Comparison of ENCODE assay signal across 20 cellular contexts in the genomic region with DNA sequence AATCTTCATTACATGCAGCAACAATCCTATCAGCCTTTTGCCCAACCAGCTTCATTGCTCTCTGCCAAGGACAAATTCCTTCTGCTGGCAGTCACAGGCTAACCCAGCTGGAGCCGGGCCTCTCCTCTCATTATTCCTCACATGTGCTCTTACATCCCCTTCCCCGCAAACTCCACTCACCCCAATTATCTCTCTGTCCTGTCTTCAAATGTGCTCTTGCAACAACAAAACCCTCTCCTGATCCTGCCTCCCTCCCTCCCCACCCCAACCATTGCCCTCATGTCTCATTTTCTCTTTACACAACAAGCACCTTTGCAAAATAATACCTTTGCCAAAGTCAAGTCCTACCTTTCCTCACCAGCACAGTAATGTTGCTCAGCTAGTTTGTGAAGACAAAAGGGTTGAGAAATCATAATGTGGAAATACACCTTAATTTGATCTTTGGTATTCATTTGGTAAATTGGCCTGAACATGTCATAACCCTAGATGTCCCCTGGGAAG. TPM values are rescaled to one million over a fixed set of nuclear protein-coding genes. Genes with fewer than 3 reads are reported as not detected.
A peak's percentile ranks its signal among the peaks of the same experiment; 100 is the strongest.
DNase-seq lines count a peak whose midpoint lies in the region; ATAC-seq and TF ChIP-seq lines count a peak whose summit lies in the region.
"Had no signal": no experiment of that assay in that cellular context is flagged by ENCODE, and none has a peak within 500 bp of the region (broad histone marks: within the 10 kb centered on the region; RNA-seq: fewer than 3 reads in every experiment).

No MANE protein-coding gene starts in this region.

- H3K4me1 ChIP-seq in suprapubic skin (peaks cover 48% of the 10 kb centered on the region), OCI-LY7 (ENCODE audit: insufficient read depth, low read length, poor library complexity, severe bottlenecking) (no peaks in the 10 kb centered on the region)
- no peaks in the 10 kb centered on the region for H3K4me1 ChIP-seq in CD4-positive, alpha-beta memory T cell (ENCODE audit: insufficient read depth, low read length)

- H3K4me1 Mint-ChIP-seq in activated CD8-positive, alpha-beta memory T cell treated with anti-CD3 and anti-CD28 coated beads, Interleukin-2, amount 10 ng/mL, durations not matched to agents 7 days and 5 days: no peaks in the 10 kb centered on the region
- no peaks in the 10 kb centered on the region for H3K4me1 Mint-ChIP-seq in CD4-positive, alpha-beta memory T cell

- H3K79me2 ChIP-seq in OCI-LY7 (ENCODE audit: insufficient read depth, low read depth, low read length): no peaks in the 10 kb centered on the region

- intact Hi-C loops in OCI-LY7 (cut with micrococcal nuclease; ENCODE audit: unreplicated experiment): no loop called here
- intact Hi-C loops in CD4-positive, alpha-beta memory T cell (cut with micrococcal nuclease): no loop called here

- TF ChIP-seq CTCF in RWPE1 (conservative IDR thresholded peaks at IDR 0.05; ENCODE audit: low read depth) (no peak), suprapubic skin (IDR thresholded peaks at IDR 0.05) (no peak), OCI-LY7 (conservative IDR thresholded peaks at IDR 0.05; ENCODE audit: low read length) (no peak)

- H3K9me3 Mint-ChIP-seq in activated CD8-positive, alpha-beta memory T cell treated with anti-CD3 and anti-CD28 coated beads, Interleukin-2, amount 10 ng/mL, durations not matched to agents 7 days and 5 days (ENCODE audit: low read depth): no peaks in the 10 kb centered on the region
- peaks cover 0 to 6% (median 2%) of the 10 kb centered on the region in 8 donors for H3K9me3 Mint-ChIP-seq in CD4-positive, alpha-beta memory T cell

- H3K27me3 Mint-ChIP-seq in activated CD8-positive, alpha-beta memory T cell treated with anti-CD3 and anti-CD28 coated beads, Interleukin-2, amount 10 ng/mL, durations not matched to agents 7 days and 5 days: peaks cover 52% of the 10 kb centered on the region
- peaks cover 13 to 16% of the 10 kb centered on the region in 2 donors for H3K27me3 Mint-ChIP-seq in CD4-positive, alpha-beta memory T cell

- no peak for TF ChIP-seq POLR2A in suprapubic skin (IDR thresholded peaks at IDR 0.05)

- CTCF ChIA-PET in RWPE1 (lab: Yijun Ruan, JAX) (no interaction called here), OCI-LY7 (lab: Charles Lee; ENCODE audit: unreplicated experiment) (no interaction called here)
- CTCF ChIA-PET in activated CD8-positive, alpha-beta memory T cell treated with anti-CD3 and anti-CD28 coated beads, Interleukin-2, amount 10 ng/mL, durations not matched to agents 7 days and 5 days (lab: Charles Lee): interaction anchor here (0.7 kb wide), 1 partner anchor 22 kb away, joined by 3 read pairs; no protein-coding TSS in a partner anchor
- CTCF ChIA-PET in CD4-positive, alpha-beta memory T cell (lab: Charles Lee; ENCODE audit: partially characterized antibody): interaction anchor here (2.1 kb wide), 1 partner anchor 22 kb away, joined by 5 read pairs; no protein-coding TSS in a partner anchor

- no peaks in the 10 kb centered on the region for H3K27me3 ChIP-seq in suprapubic skin
- no peaks in the 10 kb centered on the region for H3K27me3 ChIP-seq in CD4-positive, alpha-beta memory T cell (ENCODE audit: insufficient read depth, low read length)
- H3K27me3 ChIP-seq: brain microvascular endothelial cell had no signal

- H3K36me3 ChIP-seq in suprapubic skin: no peaks in the 10 kb centered on the region
- no peaks in the 10 kb centered on the region for H3K36me3 ChIP-seq in OCI-LY7 (ENCODE audit: insufficient read depth, low read length)
- H3K36me3 ChIP-seq in CD4-positive, alpha-beta memory T cell (ENCODE audit: insufficient read depth, low read length): no peaks in the 10 kb centered on the region
- H3K36me3 ChIP-seq: brain microvascular endothelial cell had no signal

- peak; percentile 54 for DNase-seq in RWPE1 (ENCODE audit: low spot score)
- no peak for DNase-seq in epithelial cell of prostate (ENCODE audit: low read depth, low spot score)
- DNase-seq in left lobe of liver (ENCODE audit: low spot score): peak; percentile 57
- no peak for DNase-seq in suprapubic skin (ENCODE audit: low spot score in 2 of 2)
- no peak for DNase-seq in OCI-LY7 (ENCODE audit: low spot score)
- DNase-seq in activated CD8-positive, alpha-beta memory T cell treated with anti-CD3 and anti-CD28 coated beads, Interleukin-2, amount 10 ng/mL, durations not matched to agents 7 days and 5 days: no peak
- no peak for DNase-seq in CD4-positive, alpha-beta memory T cell
- DNase-seq: activated CD4-positive, alpha-beta T cell treated with anti-CD3 and anti-CD28 coated beads, Interleukin-2, amount 50 U/mL, for 4 hours; activated naive CD4-positive, alpha-beta T cell treated with anti-CD3 and anti-CD28 coated beads, Interleukin-2, amount 50 U/mL, for 16 hours; brain microvascular endothelial cell; C1 segment of cervical spinal cord; kidney glomerular epithelial cell; NCI-H1092 treated with DMSO at 0.1 percent for 48 hours; NCI-H2171; NCI-H774; occipital lobe; stimulated activated CD4-positive, alpha-beta T cell treated with anti-CD3 and anti-CD28 coated beads, Interleukin-4, amount 100 ng/mL, for 4 hours; stimulated activated CD8-positive, alpha-beta memory T cell treated with anti-CD3 and anti-CD28 coated beads, Interleukin-4, amount 100 ng/mL, for 48 hours had no signal

- H2AFZ ChIP-seq in OCI-LY7 (ENCODE audit: low read length): no peak overlapping the region

- 43% methylated on average over 2 of the region's 2 CpGs for WGBS in suprapubic skin

- no peaks in the 10 kb centered on the region for H3K9me3 ChIP-seq in suprapubic skin
- no peaks in the 10 kb centered on the region for H3K9me3 ChIP-seq in OCI-LY7 (ENCODE audit: low read length)
- no peaks in the 10 kb centered on the region for H3K9me3 ChIP-seq in CD4-positive, alpha-beta memory T cell (ENCODE audit: control insufficient read depth in 1 of 2, low read length in 2 of 2)

- POLR2A ChIA-PET in RWPE1 (lab: Yijun Ruan, JAX; ENCODE audit: low non-redundant PET) (interaction anchor here (0.9 to 1.1 kb wide), 2 partner anchors 36 to 38 kb away, joined by 4 to 5 read pairs; a partner anchor contains a TSS), OCI-LY7 (lab: Charles Lee) (no interaction called here)
- POLR2A ChIA-PET in CD4-positive, alpha-beta memory T cell (lab: Charles Lee; ENCODE audit: partially characterized antibody): no interaction called here

- no peaks in the 10 kb centered on the region for H3K9me2 ChIP-seq in OCI-LY7 (ENCODE audit: insufficient read depth, low read length)

- H3K27ac ChIP-seq in RWPE1 (peak overlapping the region; percentile 79), epithelial cell of prostate (peak overlapping the region; percentile 77), suprapubic skin (peak overlapping the region; percentile 72), OCI-LY7 (ENCODE audit: low read depth, low read length, poor library complexity, severe bottlenecking) (no peak overlapping the region)
- no peak overlapping the region for H3K27ac ChIP-seq in CD4-positive, alpha-beta memory T cell (ENCODE audit: low read depth, low read length)
- H3K27ac ChIP-seq: brain microvascular endothelial cell had no signal

- H3K36me3 Mint-ChIP-seq in activated CD8-positive, alpha-beta memory T cell treated with anti-CD3 and anti-CD28 coated beads, Interleukin-2, amount 10 ng/mL, durations not matched to agents 7 days and 5 days: no peaks in the 10 kb centered on the region
- H3K36me3 Mint-ChIP-seq in CD4-positive, alpha-beta memory T cell: no peaks in the 10 kb centered on the region

- no peak for TF ChIP-seq EP300 in suprapubic skin (IDR thresholded peaks at IDR 0.05)

- no peak overlapping the region for H3K27ac Mint-ChIP-seq in activated CD8-positive, alpha-beta memory T cell treated with anti-CD3 and anti-CD28 coated beads, Interleukin-2, amount 10 ng/mL, durations not matched to agents 7 days and 5 days
- no peak overlapping the region for H3K27ac Mint-ChIP-seq in CD4-positive, alpha-beta memory T cell

- H3K4me3 Mint-ChIP-seq in activated CD8-positive, alpha-beta memory T cell treated with anti-CD3 and anti-CD28 coated beads, Interleukin-2, amount 10 ng/mL, durations not matched to agents 7 days and 5 days: no peak overlapping the region
- no peak overlapping the region for H3K4me3 Mint-ChIP-seq in CD4-positive, alpha-beta memory T cell

- no peak overlapping the region for H3K4me3 ChIP-seq in suprapubic skin
- no peak overlapping the region for H3K4me3 ChIP-seq in OCI-LY7 (ENCODE audit: low read depth, low read length, poor library complexity, severe bottlenecking)
- H3K4me3 ChIP-seq in CD4-positive, alpha-beta memory T cell (ENCODE audit: low read length in 2 of 2): no peak overlapping the region
- H3K4me3 ChIP-seq: K562 had no signal

- ATAC-seq in left lobe of liver: peak; percentile 77
- ATAC-seq in activated CD8-positive, alpha-beta memory T cell treated with anti-CD3 and anti-CD28 coated beads, Interleukin-2, amount 10 ng/mL, durations not matched to agents 7 days and 5 days: no peak
- ATAC-seq: K562 had no signal

- no peaks in the 10 kb centered on the region for H4K20me1 ChIP-seq in OCI-LY7 (ENCODE audit: insufficient read depth, low read length)

- H3K4me2 ChIP-seq in OCI-LY7 (ENCODE audit: low read length): no peak overlapping the region

- BruUV-seq in OCI-LY7 (replicated peaks; lab: Mats Ljungman, UMichigan): no TSS peak

RNA-seq across cellular contexts. Expression of a gene that starts 36.0 kb away (rescaled TPM):
- 828 TPM for total RNA-seq in left lobe of liver
- total RNA-seq in suprapubic skin: 100 to 1,000 TPM; 167 to 525 (median 389) TPM
- total RNA-seq in OCI-LY7 (2014; rRNA removed; shearing (Covaris generic)): 40.5 and 45.7 TPM in 2 replicates
- total RNA-seq in OCI-LY7 (2022): 84.4 and 93.6 TPM in 2 replicates
- 100 to 1,000 TPM; 121 to 187 TPM for total RNA-seq in activated CD8-positive, alpha-beta memory T cell treated with anti-CD3 and anti-CD28 coated beads, Interleukin-2, amount 10 ng/mL, durations not matched to agents 7 days and 5 days
- 1 to 10 TPM; 7.1 to 7.6 TPM for total RNA-seq in CD4-positive, alpha-beta memory T cell
- polyA plus RNA-seq in CD4-positive, alpha-beta memory T cell: 1 to 10 TPM; 5.9 to 9.9 TPM

RNA-seq across cellular contexts. Expression of a gene that starts 57.5 kb away (rescaled TPM):
- not detected for total RNA-seq in left lobe of liver
- total RNA-seq in suprapubic skin: 1 to 10 TPM; 1.7 to 6.3 (median 4.1) TPM
- not detected in 2 replicates for total RNA-seq in OCI-LY7 (2014; rRNA removed; shearing (Covaris generic))
- not detected in 2 replicates for total RNA-seq in OCI-LY7 (2022)
- not detected for total RNA-seq in activated CD8-positive, alpha-beta memory T cell treated with anti-CD3 and anti-CD28 coated beads, Interleukin-2, amount 10 ng/mL, durations not matched to agents 7 days and 5 days
- not detected for total RNA-seq in CD4-positive, alpha-beta memory T cell
- polyA plus RNA-seq in CD4-positive, alpha-beta memory T cell: not detected
- total RNA-seq: K562, temporal lobe had no signal
- polyA plus RNA-seq: K562 had no signal

Comparison
In these comparisons a context has a peak if more than half of its experiments do, and no peak if none do; other contexts are left out.
1. DNase-seq: peak in RWPE1 (single experiment) and left lobe of liver (single experiment); none in epithelial cell of prostate (single experiment), suprapubic skin (0 of 2), OCI-LY7 (single experiment), activated CD8-positive, alpha-beta memory T cell treated with anti-CD3 and anti-CD28 coated beads, Interleukin-2, amount 10 ng/mL, durations not matched to agents 7 days and 5 days (single experiment) and CD4-positive, alpha-beta memory T cell (0 of 5).
2. H3K27ac ChIP-seq: peak in RWPE1 (single experiment), epithelial cell of prostate (single experiment) and suprapubic skin (single experiment); none in OCI-LY7 (single experiment) and CD4-positive, alpha-beta memory T cell (single experiment).
3. RNA of a gene that starts 36.0 kb away (total RNA-seq): 828 TPM in left lobe of liver (single experiment), 167 to 525 TPM in suprapubic skin, 121 to 187 TPM in activated CD8-positive, alpha-beta memory T cell treated with anti-CD3 and anti-CD28 coated beads, Interleukin-2, amount 10 ng/mL, durations not matched to agents 7 days and 5 days and 40.5 to 93.6 TPM in OCI-LY7; 7.1 to 7.6 TPM in CD4-positive, alpha-beta memory T cell; every median in the first group is over 4 times any median in the second.
4. CTCF ChIA-PET loops: an anchor here in activated CD8-positive, alpha-beta memory T cell treated with anti-CD3 and anti-CD28 coated beads, Interleukin-2, amount 10 ng/mL, durations not matched to agents 7 days and 5 days (0.7 kb wide) and CD4-positive, alpha-beta memory T cell (2.1 kb wide); none called in RWPE1 and OCI-LY7.